In the genomic region with DNA sequence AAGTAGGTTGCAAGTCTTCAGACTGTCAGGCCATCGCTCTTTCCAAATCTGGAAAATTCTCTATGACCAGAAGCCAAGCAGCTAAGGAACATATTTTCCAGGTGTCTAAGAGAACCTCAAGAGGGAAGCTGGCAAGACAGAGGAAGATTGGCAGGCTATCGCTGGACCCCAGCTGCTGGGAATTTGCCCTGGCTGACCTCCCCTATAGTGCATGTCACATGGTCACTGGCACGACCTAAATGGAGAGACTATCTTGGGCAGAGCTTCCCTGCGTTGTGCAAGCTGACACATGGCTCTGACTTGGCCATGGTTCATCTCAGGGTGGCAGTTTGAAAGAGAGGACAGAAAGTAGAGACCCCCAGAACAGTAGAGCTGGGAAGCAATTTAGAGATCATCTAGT, we compare ENCODE assay signal across 23 cellular contexts.
"Had no signal": no experiment of that assay in that cellular context is flagged by ENCODE, and none has a peak within 500 bp of the region (broad histone marks: within the 10 kb centered on the region; RNA-seq: fewer than 3 reads in every experiment).

No MANE protein-coding gene starts in this region.

- H3K4me3 ChIP-seq: esophagus squamous epithelium, gastroesophageal sphincter, hepatocyte, lower lobe of right lung, psoas muscle, sigmoid colon, smooth muscle cell had no signal

- DNase-seq: effector memory CD4-positive, alpha-beta T cell; esophagus squamous epithelium; glutamatergic neuron; lower lobe of right lung; mesenchymal stem cell; midbrain; naive B cell; nephron progenitor cell; psoas muscle; retina; sigmoid colon; stimulated activated CD4-positive, alpha-beta T cell treated with anti-CD3 and anti-CD28 coated beads, Interleukin-2, amount 100 ng/mL, for 48 hours; stimulated activated naive CD4-positive, alpha-beta T cell treated with Interleukin-2 at 50 U/mL for 16 hours had no signal

- H3K4me3 Mint-ChIP-seq: central memory CD8-positive, alpha-beta T cell; naive B cell; nephron progenitor cell; type B pancreatic cell had no signal

- H3K36me3 ChIP-seq: esophagus squamous epithelium, gastroesophageal sphincter, lower lobe of right lung, sigmoid colon had no signal

- H3K9me3 ChIP-seq: esophagus squamous epithelium, lower lobe of right lung, psoas muscle, sigmoid colon had no signal

- H3K4me1 Mint-ChIP-seq: central memory CD8-positive, alpha-beta T cell had no signal

- H3K4me1 ChIP-seq: gastroesophageal sphincter, psoas muscle, sigmoid colon had no signal

- H3K27ac Mint-ChIP-seq: nephron progenitor cell, type B pancreatic cell had no signal

- H3K27ac ChIP-seq: epithelial cell of prostate, esophagus squamous epithelium, gastroesophageal sphincter, hepatocyte, lower lobe of right lung, psoas muscle had no signal

- H3K36me3 Mint-ChIP-seq: type B pancreatic cell had no signal

- FAIRE-seq: endometrium, islet of Langerhans, urothelium cell line had no signal

- ATAC-seq: gastroesophageal sphincter, left lobe of liver, lower lobe of right lung had no signal

- H3K27me3 ChIP-seq: esophagus squamous epithelium, sigmoid colon had no signal
